Comparison of ENCODE assay signal across 18 cellular contexts in genomic region chr12:50662121-50662480, GRCh38.
DNase-seq lines count a peak whose midpoint lies in the region; ATAC-seq and TF ChIP-seq lines count a peak whose summit lies in the region.
"Had no signal": no experiment of that assay in that cellular context is flagged by ENCODE, and none has a peak within 500 bp of the region (broad histone marks: within the 10 kb centered on the region; RNA-seq: fewer than 3 reads in every experiment).

No MANE protein-coding gene starts in this region.

- no peak overlapping the region for H3K4ac ChIP-seq in mesenchymal stem cell (ENCODE audit: low read depth in 1 of 2, low read length in 2 of 2)

- no peak overlapping the region for H3K4me2 ChIP-seq in mesenchymal stem cell (ENCODE audit: low read length, poor library complexity, severe bottlenecking)
- H3K4me2 ChIP-seq: PC-9, SK-N-SH had no signal

- ATAC-seq in GM18868 (IDR thresholded peaks at IDR 0.05; ENCODE audit: unreplicated experiment): no peak

- no peak overlapping the region for H2BK5ac ChIP-seq in mesenchymal stem cell (ENCODE audit: low read depth, low read length, poor library complexity, severe bottlenecking)

- in situ Hi-C loops in SK-MEL-5 (cut with HindIII; ENCODE audit: low pct_unique_long_range_greater_than_20kb, low sequenced_read_pairs): no loop called here

- peaks cover 68% of the 10 kb centered on the region for H3K4me1 Mint-ChIP-seq in brain
- H3K4me1 Mint-ChIP-seq in activated CD4-positive, alpha-beta memory T cell treated with anti-CD3 and anti-CD28 coated beads for 36 hours (ENCODE audit: low read depth): peaks cover 3% of the 10 kb centered on the region
- H3K4me1 Mint-ChIP-seq: B cell had no signal

- H2BK12ac ChIP-seq in mesenchymal stem cell (ENCODE audit: low read length in 2 of 2): no peak overlapping the region

- H4K91ac ChIP-seq in mesenchymal stem cell (ENCODE audit: low read length): no peak overlapping the region

- intact Hi-C loops in activated CD4-positive, alpha-beta memory T cell treated with anti-CD3 and anti-CD28 coated beads for 36 hours (cut with micrococcal nuclease): no loop called here

- no peak overlapping the region for H2BK15ac ChIP-seq in mesenchymal stem cell (ENCODE audit: low read depth, poor library complexity, severe bottlenecking)

- CTCF ChIA-PET in activated CD4-positive, alpha-beta memory T cell treated with anti-CD3 and anti-CD28 coated beads for 36 hours (lab: Charles Lee): no interaction called here

- H3K36me3 Mint-ChIP-seq in brain: peaks cover 34% of the 10 kb centered on the region
- peaks cover 12% of the 10 kb centered on the region for H3K36me3 Mint-ChIP-seq in activated CD4-positive, alpha-beta memory T cell treated with anti-CD3 and anti-CD28 coated beads for 36 hours

- no peak overlapping the region for H4K8ac ChIP-seq in mesenchymal stem cell (ENCODE audit: low read length)

- WGBS in mesenchymal stem cell: no CpG with 5 or more reads among the region's 1 CpG

- H3K27me3 Mint-ChIP-seq in brain: no peaks in the 10 kb centered on the region
- H3K27me3 Mint-ChIP-seq in activated CD4-positive, alpha-beta memory T cell treated with anti-CD3 and anti-CD28 coated beads for 36 hours: no peaks in the 10 kb centered on the region
- H3K27me3 Mint-ChIP-seq: B cell; CD4-positive, alpha-beta T cell had no signal

- H3K23ac ChIP-seq in mesenchymal stem cell (ENCODE audit: low read length in 2 of 2): no peak overlapping the region

- H2AFZ ChIP-seq in mesenchymal stem cell (ENCODE audit: low read depth, low read length): no peak overlapping the region
- H2AFZ ChIP-seq: PC-9 had no signal

- peak overlapping the region; percentile 80 for H2AK5ac ChIP-seq in mesenchymal stem cell (ENCODE audit: low read length, severe bottlenecking)

- H2BK120ac ChIP-seq in mesenchymal stem cell (ENCODE audit: low read depth, low read length): no peak overlapping the region

- no peaks in the 10 kb centered on the region for H3K27me3 ChIP-seq in mesenchymal stem cell (ENCODE audit: control insufficient read depth in 1 of 2, insufficient read depth in 1 of 2, low read length in 2 of 2)

- H3K9me3 ChIP-seq in mesenchymal stem cell (ENCODE audit: control insufficient read depth, low read length): no peaks in the 10 kb centered on the region
- H3K9me3 ChIP-seq: SK-N-SH had no signal

- H3K36me3 ChIP-seq in mesenchymal stem cell (ENCODE audit: control insufficient read depth in 1 of 2, insufficient read depth in 2 of 2, low read depth in 1 of 2, low read length in 2 of 2): peaks cover 0 to 9% of the 10 kb centered on the region in 2 experiments

- H3K4me1 ChIP-seq in mesenchymal stem cell (ENCODE audit: control insufficient read depth, insufficient read depth, low read depth, low read length): peaks cover 5% of the 10 kb centered on the region

- no peak overlapping the region for H3K27ac ChIP-seq in mesenchymal stem cell (ENCODE audit: low read length, poor library complexity, severe bottlenecking)
- H3K27ac ChIP-seq: PC-9 had no signal

- peak overlapping the region in 4 of 5 experiments; percentile 53 to 92 (median 87) for H3K27ac Mint-ChIP-seq in brain
- H3K27ac Mint-ChIP-seq in activated CD4-positive, alpha-beta memory T cell treated with anti-CD3 and anti-CD28 coated beads for 36 hours: no peak overlapping the region
- H3K27ac Mint-ChIP-seq: B cell; CD4-positive, alpha-beta T cell had no signal

- peak overlapping the region in 1 of 5 experiments; percentile 37 for H3K4me3 Mint-ChIP-seq in brain
- no peak overlapping the region for H3K4me3 Mint-ChIP-seq in activated CD4-positive, alpha-beta memory T cell treated with anti-CD3 and anti-CD28 coated beads for 36 hours
- H3K4me3 Mint-ChIP-seq: B cell; CD4-positive, alpha-beta T cell had no signal

- no peak for TF ChIP-seq CTCF in brain (conservative IDR thresholded peaks at IDR 0.05)

- H3K79me1 ChIP-seq in mesenchymal stem cell (replicated peaks; ENCODE audit: low read length, poor library complexity, severe bottlenecking): peaks cover 12% of the 10 kb centered on the region

- no peak overlapping the region for H3K9ac ChIP-seq in mesenchymal stem cell (ENCODE audit: low read length)
- H3K9ac ChIP-seq: SK-N-SH had no signal

- DNase-seq in SK-MEL-5 (ENCODE audit: low read depth, low spot score) (peak; percentile 88), mesenchymal stem cell (no peak), superior temporal gyrus (ENCODE audit: extremely low spot score) (peak; percentile 76), COLO668 (lab: John Stamatoyannopoulos, UW; ENCODE audit: unreplicated experiment) (no peak)
- DNase-seq in stimulated activated CD4-positive, alpha-beta T cell treated with anti-CD3 and anti-CD28 coated beads, Interleukin-1b, Interleukin-23, amount 100 ng/mL, for 48 hours: no peak
- DNase-seq in activated CD4-positive, alpha-beta memory T cell treated with anti-CD3 and anti-CD28 coated beads for 36 hours: no peak
- DNase-seq: CD4-positive, alpha-beta T cell; DND-41; KG1; NCI-H1436; NCI-H2029; NCI-H510A; NCI-H774; PC-9; SK-N-SH had no signal

- POLR2A ChIA-PET in activated CD4-positive, alpha-beta memory T cell treated with anti-CD3 and anti-CD28 coated beads for 36 hours (lab: Charles Lee): no interaction called here

- peaks cover 0 to 12% (median 2%) of the 10 kb centered on the region in 5 experiments for H3K9me3 Mint-ChIP-seq in brain
- H3K9me3 Mint-ChIP-seq in activated CD4-positive, alpha-beta memory T cell treated with anti-CD3 and anti-CD28 coated beads for 36 hours: no peaks in the 10 kb centered on the region
- H3K9me3 Mint-ChIP-seq: CD4-positive, alpha-beta T cell had no signal

- H3K14ac ChIP-seq in mesenchymal stem cell (ENCODE audit: low read length in 2 of 2): no peak overlapping the region

- no peak overlapping the region for H3K4me3 ChIP-seq in mesenchymal stem cell (ENCODE audit: insufficient read depth in 1 of 2, low read depth in 1 of 2, low read length in 2 of 2)
- H3K4me3 ChIP-seq: PC-9 had no signal

- H3K18ac ChIP-seq in mesenchymal stem cell (ENCODE audit: low read depth in 1 of 2, low read length in 2 of 2): no peak overlapping the region

Comparison
In these comparisons a context has a peak if more than half of its experiments do, and no peak if none do; other contexts are left out.
1. DNase-seq: peak in SK-MEL-5 (single experiment) and superior temporal gyrus (single experiment); none in mesenchymal stem cell (single experiment), COLO668 (single experiment), stimulated activated CD4-positive, alpha-beta T cell treated with anti-CD3 and anti-CD28 coated beads, Interleukin-1b, Interleukin-23, amount 100 ng/mL, for 48 hours (single experiment) and activated CD4-positive, alpha-beta memory T cell treated with anti-CD3 and anti-CD28 coated beads for 36 hours (single experiment).